Comparison of ENCODE assay signal across 9 cellular contexts in the genomic region with DNA sequence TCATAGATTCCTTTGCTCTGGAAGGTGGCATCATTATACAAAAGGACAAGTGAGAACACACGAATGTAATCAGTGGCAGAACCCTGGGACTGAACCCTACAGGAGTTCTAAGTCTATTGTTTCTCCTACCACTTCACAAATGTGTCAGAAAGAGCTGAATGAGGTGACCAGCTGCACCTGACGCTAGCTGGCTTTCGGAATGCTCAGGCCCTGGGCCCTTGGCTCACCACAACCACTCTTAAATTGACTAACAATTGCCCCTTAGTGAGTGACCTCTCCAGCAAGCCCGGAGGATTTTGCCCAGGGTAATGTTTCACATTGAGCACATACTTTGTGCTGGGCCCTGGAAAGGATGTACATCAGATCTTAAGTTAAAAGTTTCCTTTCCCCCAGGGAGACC. TPM values are rescaled to one million over a fixed set of nuclear protein-coding genes. Genes with fewer than 3 reads are reported as not detected.
DNase-seq lines count a peak whose midpoint lies in the region; ATAC-seq, FAIRE-seq and TF ChIP-seq lines count a peak whose summit lies in the region.
"Had no signal": no experiment of that assay in that cellular context is flagged by ENCODE, and none has a peak within 500 bp of the region (broad histone marks: within the 10 kb centered on the region; RNA-seq: fewer than 3 reads in every experiment).

No MANE protein-coding gene starts in this region.

- H3K9ac ChIP-seq in SK-N-SH (no peak overlapping the region), GM12878 (ENCODE audit: control insufficient read depth, insufficient read depth, low read length) (no peak overlapping the region), HepG2 (ENCODE audit: insufficient read depth, low read depth, low read length) (peak overlapping the region; percentile 69), subcutaneous abdominal adipose tissue (ENCODE audit: low read length in 5 of 5) (peak overlapping the region in 2 of 5 donors; percentile 82 to 90)

- ATAC-seq in SK-N-SH treated with all-trans-retinoic acid at 6 μM for 48 hours (no peak), GM12878 (no peak), HepG2 (peak; percentile 10)

- SMC1A ChIA-PET in GM12878 (lab: Charles Lee; ENCODE audit: uncharacterized antibody, unreplicated experiment), result interaction anchor here (1.7 kb wide), 1 partner anchor 11 kb away, joined by 3 read pairs; no protein-coding TSS in a partner anchor

- DNase-seq in SK-N-SH (no peak), GM12878 (ENCODE audit: low read depth, low spot score) (no peak), HepG2 (ENCODE audit: low spot score) (no peak), middle frontal gyrus (ENCODE audit: extremely low spot score, low spot score) (no peak), DMS79 treated with DMSO at 0.1 percent for 48 hours (lab: John Stamatoyannopoulos, UW) (no peak), germinal center (ENCODE audit: low spot score) (no peak)

- TF ChIP-seq POLR2A in GM12878 (IDR thresholded peaks at IDR 0.05; ENCODE audit: low read depth, low read length), result no peak
- no peak for TF ChIP-seq POLR2A in HepG2 (IDR thresholded peaks at IDR 0.05; ENCODE audit: insufficient read depth in 1 of 2, low read depth in 2 of 2, low read length in 2 of 2)

- H3K4me2 ChIP-seq in SK-N-SH (peak overlapping the region; percentile 77), GM12878 (ENCODE audit: control insufficient read depth, insufficient read depth) (no peak overlapping the region), HepG2 (ENCODE audit: low read depth, low read length) (peak overlapping the region; percentile 97)

- intact Hi-C loops in GM12878 (cut with micrococcal nuclease; ENCODE audit: unreplicated experiment) (loop anchor here (2.0 kb wide), 1 partner anchor 42 kb away; no protein-coding TSS in a partner anchor), HepG2 (cut with micrococcal nuclease; ENCODE audit: unreplicated experiment) (loop anchor here (2.0 kb wide), 2 partner anchors 40 to 96 kb away; a partner anchor contains a TSS)

- H3K36me3 ChIP-seq in SK-N-SH (replicated peaks in 1 of 2; ENCODE audit: control insufficient read depth in 1 of 2, insufficient read depth in 2 of 2, low read length in 1 of 2) (no peaks in the 10 kb centered on the region), GM12878 (ENCODE audit: control insufficient read depth in 2 of 2, insufficient read depth in 2 of 2, low read length in 1 of 2) (no peaks in the 10 kb centered on the region), HepG2 (replicated peaks in 1 of 2; ENCODE audit: control insufficient read depth in 1 of 2, insufficient read depth in 2 of 2, low read length in 2 of 2) (no peaks in the 10 kb centered on the region), subcutaneous abdominal adipose tissue (ENCODE audit: control insufficient read depth in 5 of 5, insufficient read depth in 5 of 5, low read length in 5 of 5) (no peaks in the 10 kb centered on the region)

- H3K27me3 ChIP-seq in SK-N-SH (ENCODE audit: insufficient read depth), result no peaks in the 10 kb centered on the region
- 0 out of 4 replicates have a peak, but pooled peaks cover 0 to 2% of the 10 kb centered on the region in 2 experiments for H3K27me3 ChIP-seq in GM12878 (replicated peaks in 1 of 2; ENCODE audit: control insufficient read depth in 2 of 2, insufficient read depth in 2 of 2, low read length in 1 of 2)
- H3K27me3 ChIP-seq in HepG2 (ENCODE audit: control insufficient read depth in 1 of 2, insufficient read depth in 2 of 2, low read length in 2 of 2), result no peaks in the 10 kb centered on the region
- no peaks in the 10 kb centered on the region for H3K27me3 ChIP-seq in subcutaneous abdominal adipose tissue (ENCODE audit: control insufficient read depth in 5 of 5, insufficient read depth in 4 of 5, low read length in 5 of 5)

- CTCF ChIA-PET in SK-N-SH (lab: Yijun Ruan, JAX) (interaction anchor here (1.0 to 1.8 kb wide), 6 partner anchors 9 to 446 kb away, joined by 3 to 5 read pairs (median 3); no protein-coding TSS in a partner anchor), GM12878 (lab: Yijun Ruan, JAX) (no interaction called here), HepG2 (lab: Yijun Ruan, JAX; ENCODE audit: low intra/inter-chr PET ratio, low total read pairs) (no interaction called here)

- in situ Hi-C loops in GM12878 (cut with MboI) (no loop called here), HepG2 (cut with HindIII; ENCODE audit: extremely low pct_ligation_motif_present, low pct_unique_long_range_greater_than_20kb) (no loop called here)

- H3K9me2 ChIP-seq in SK-N-SH, result no peaks in the 10 kb centered on the region

- H4K20me1 ChIP-seq in SK-N-SH (ENCODE audit: insufficient read depth) (no peaks in the 10 kb centered on the region), GM12878 (ENCODE audit: control insufficient read depth, insufficient read depth) (no peaks in the 10 kb centered on the region), HepG2 (ENCODE audit: insufficient read depth, low read length) (no peaks in the 10 kb centered on the region)

- H2AFZ ChIP-seq in SK-N-SH (ENCODE audit: low read depth), result peak overlapping the region; percentile 94
- H2AFZ ChIP-seq in GM12878 (ENCODE audit: control insufficient read depth, low read depth, low read length), result 0 out of 2 replicates have a peak overlapping the region, but pooled peaks have one; percentile 100
- H2AFZ ChIP-seq in HepG2 (ENCODE audit: low read length), result peak overlapping the region; percentile 92

- no peaks in the 10 kb centered on the region for H3F3A ChIP-seq in SK-N-SH (replicated peaks; ENCODE audit: insufficient read depth)

- 86% methylated on average over 3 of the region's 4 CpGs for WGBS in SK-N-SH (ENCODE audit: low lambda C conversion rate)
- 41% methylated on average over 4 of the region's 4 CpGs for WGBS in GM12878 (ENCODE audit: insufficient coverage, insufficient replicate concordance, low lambda C conversion rate, missing lambda C conversion rate)
- 34% methylated on average over 4 of the region's 4 CpGs for WGBS in HepG2 (ENCODE audit: low lambda C conversion rate)

- H3K27ac ChIP-seq in SK-N-SH (ENCODE audit: low read depth in 2 of 2, low read length in 1 of 2) (peak overlapping the region; percentile 44 to 93; a peak in 2 of 4 replicates), GM12878 (ENCODE audit: control insufficient read depth, insufficient read depth) (no peak overlapping the region), HepG2 (ENCODE audit: extremely low read length, insufficient read depth, low read length) (no peak overlapping the region), subcutaneous abdominal adipose tissue (ENCODE audit: low read depth, low read length) (peak overlapping the region; percentile 95)

- RAD21 ChIA-PET in GM12878 (lab: Charles Lee; ENCODE audit: unreplicated experiment), result no interaction called here

- H3K9me3 ChIP-seq in SK-N-SH (no peaks in the 10 kb centered on the region), GM12878 (replicated peaks; ENCODE audit: control insufficient read depth, insufficient read depth, low read length) (no peaks in the 10 kb centered on the region; the same call in 2 of the 3 replicates), HepG2 (ENCODE audit: low read length) (no peaks in the 10 kb centered on the region), subcutaneous abdominal adipose tissue (ENCODE audit: control insufficient read depth in 5 of 5, low read length in 5 of 5) (no peaks in the 10 kb centered on the region)

- H3K4me3 ChIP-seq in SK-N-SH (ENCODE audit: low read depth in 2 of 2, low read length in 1 of 2), result peak overlapping the region in 1 of 2 experiments; percentile 74; a peak in 1 of 4 replicates
- H3K4me3 ChIP-seq in GM12878, result no peak overlapping the region
- peak overlapping the region; percentile 81 to 98 (median 92) for H3K4me3 ChIP-seq in HepG2 (replicated peaks in 1 of 3; ENCODE audit: insufficient read depth in 1 of 3, low read depth in 2 of 3, low read length in 3 of 3)
- peak overlapping the region in 1 of 5 donors; percentile 82 for H3K4me3 ChIP-seq in subcutaneous abdominal adipose tissue (ENCODE audit: low read depth in 1 of 5, low read length in 5 of 5)

- no peaks in the 10 kb centered on the region for H3K79me2 ChIP-seq in SK-N-SH (ENCODE audit: insufficient read depth)
- no peaks in the 10 kb centered on the region for H3K79me2 ChIP-seq in GM12878 (ENCODE audit: control insufficient read depth, insufficient read depth, low read length)
- H3K79me2 ChIP-seq in HepG2 (ENCODE audit: insufficient read depth, low read length), result no peaks in the 10 kb centered on the region

- POLR2A ChIA-PET in SK-N-SH (lab: Yijun Ruan, JAX), result interaction anchor here (0.6 to 1.6 kb wide), 3 partner anchors 22 to 96 kb away, joined by 4 to 6 read pairs (median 5); no protein-coding TSS in a partner anchor
- POLR2A ChIA-PET in GM12878 (lab: Charles Lee), result interaction anchor here (0.7 kb wide), 1 partner anchor 477 kb away, joined by 3 read pairs; no protein-coding TSS in a partner anchor
- POLR2A ChIA-PET in HepG2 (lab: Yijun Ruan, JAX), result interaction anchor here (1.1 to 2.6 kb wide), 6 partner anchors 22 to 96 kb away, joined by 4 to 25 read pairs (median 6); a partner anchor contains a TSS

- TF ChIP-seq CTCF in SK-N-SH (IDR thresholded peaks at IDR 0.05) (no peak), GM12878 (IDR thresholded peaks at IDR 0.05 in 2 of 3, conservative IDR thresholded peaks at IDR 0.05 in 1 of 3; ENCODE audit: control insufficient read depth in 2 of 3, extremely low read depth in 1 of 3, insufficient read depth in 1 of 3, low read depth in 3 of 3, low read length in 3 of 3) (no peak), HepG2 (CRISPR knock-in tag; IDR thresholded peaks at IDR 0.05) (no peak)

- no peak for TF ChIP-seq RAD21 in SK-N-SH (IDR thresholded peaks at IDR 0.05; ENCODE audit: low read length)
- TF ChIP-seq RAD21 in GM12878 (IDR thresholded peaks at IDR 0.05; ENCODE audit: insufficient read depth, low read depth, low read length), result no peak
- no peak for TF ChIP-seq RAD21 in HepG2 (CRISPR knock-in tag; IDR thresholded peaks at IDR 0.05)

- TF ChIP-seq EP300 in SK-N-SH (IDR thresholded peaks at IDR 0.05; ENCODE audit: borderline replicate concordance in 1 of 2, low read depth in 1 of 2, low read length in 1 of 2) (no peak), GM12878 (IDR thresholded peaks at IDR 0.05; ENCODE audit: borderline replicate concordance in 1 of 2, control insufficient read depth in 1 of 2, low read depth in 2 of 2, low read length in 2 of 2) (no peak), HepG2 (IDR thresholded peaks at IDR 0.05; ENCODE audit: low read depth in 2 of 2, low read length in 2 of 2) (no peak), HepG2 (CRISPR knock-in tag; IDR thresholded peaks at IDR 0.05; ENCODE audit: borderline replicate concordance) (no peak)

- BruUV-seq in GM12878 (replicated peaks; lab: Mats Ljungman, UMichigan), result no TSS peak
- BruUV-seq in HepG2 (replicated peaks; lab: Mats Ljungman, UMichigan), result no TSS peak

- H3K4me1 ChIP-seq in SK-N-SH (ENCODE audit: control insufficient read depth in 1 of 2, insufficient read depth in 2 of 2, low read depth in 1 of 2, low read length in 1 of 2) (peaks cover 0 to 7% of the 10 kb centered on the region in 2 experiments; a peak in 1 of 4 replicates), GM12878 (ENCODE audit: control insufficient read depth, insufficient read depth, low read length) (peaks cover 4% of the 10 kb centered on the region), HepG2 (ENCODE audit: insufficient read depth, low read length) (peaks cover 33% of the 10 kb centered on the region), subcutaneous abdominal adipose tissue (ENCODE audit: control insufficient read depth in 5 of 5, insufficient read depth in 5 of 5, low read length in 5 of 5) (peaks cover 13 to 33% (median 26%) of the 10 kb centered on the region in 5 donors)

- FAIRE-seq in GM12878 (lab: Jason Lieb, UNC), result no peak
- no peak for FAIRE-seq in HepG2 (lab: Jason Lieb, UNC)
- FAIRE-seq: islet of Langerhans had no signal

RNA-seq across cellular contexts. Expression of a gene that starts 41.2 kb away (rescaled TPM):
- 5.3 and 9.3 TPM in 2 replicates for polyA plus RNA-seq in SK-N-SH (2012; rRNA removed)
- polyA plus RNA-seq in SK-N-SH (2012; cell fraction: cytosol; rRNA removed), result 4.7 and 4.9 TPM in 2 replicates
- 4.2 and 7.3 TPM in 2 replicates for polyA plus RNA-seq in SK-N-SH (2012; cell fraction: nucleus; rRNA removed)
- total RNA-seq in GM12878 (2013; cell fraction: nucleolus; rRNA removed), result 0.23 and 0.91 TPM in 2 replicates
- 0.44 and 0.45 TPM in 2 replicates for total RNA-seq in GM12878 (2014; rRNA removed)
- total RNA-seq in GM12878 (2014; rRNA removed; fragmentation: Illumina TruSeq; extraction: Trizol), result 0.27 and 0.32 TPM in 2 replicates
- 0.56 and 0.61 TPM in 2 replicates for total RNA-seq in GM12878 (2021)
- 0.09 TPM for polyA plus RNA-seq in GM12878 (2011; ENCODE audit: low read depth)
- 0.01 TPM in 1 of 2 replicates, not detected in the other for polyA plus RNA-seq in GM12878 (2011; rRNA removed)
- polyA plus RNA-seq in GM12878 (2011; cell fraction: cytosol; rRNA removed), result 0.03 TPM in 1 of 2 replicates, not detected in the other
- 0.01 and 0.03 TPM in 2 replicates for polyA plus RNA-seq in GM12878 (2011; cell fraction: nucleus; rRNA removed)
- polyA plus RNA-seq in GM12878 (2012), result 0.10 and 0.12 TPM in 2 replicates
- polyA plus RNA-seq in GM12878 (2014; fragmentation: Illumina TruSeq; extraction: Trizol), result 0.16 and 0.19 TPM in 2 replicates
- under 1 TPM; 0.09 to 0.29 TPM for polyA plus RNA-seq in GM12878 (2014; fragmentation: Nextera tagmentation; extraction: Ambion mirVana)
- 0.12 and 0.22 TPM in 2 replicates for polyA plus RNA-seq in GM12878 (2014; rRNA removed)
- polyA plus RNA-seq in GM12878 (2016; fragmentation: Nextera tagmentation; extraction: Ambion mirVana), result under 1 TPM; 0.09 to 0.12 TPM
- 0.07 and 0.31 TPM in 2 replicates for polyA minus RNA-seq in GM12878 (2011; rRNA and poly(A)+ RNA removed)
- polyA minus RNA-seq in GM12878 (2011; cell fraction: cytosol; rRNA and poly(A)+ RNA removed), result not detected in 2 replicates
- polyA minus RNA-seq in GM12878 (2011; cell fraction: nucleus; rRNA and poly(A)+ RNA removed), result 0.48 TPM in 1 of 2 replicates, not detected in the other
- total RNA-seq in HepG2 (2016; rRNA removed; fragmentation: Illumina TruSeq; extraction: Trizol), result 40.0 and 63.8 TPM in 2 replicates
- total RNA-seq in HepG2 (2016; cell fraction: cytosol; rRNA removed; fragmentation: Illumina TruSeq; extraction: Trizol; ENCODE audit: low read depth), result 8.1 and 10.0 TPM in 2 replicates
- total RNA-seq in HepG2 (2016; cell fraction: insoluble cytoplasmic fraction; rRNA removed; fragmentation: Illumina TruSeq; extraction: Trizol), result 36.2 and 63.5 TPM in 2 replicates
- total RNA-seq in HepG2 (2016; cell fraction: membrane; rRNA removed; fragmentation: Illumina TruSeq; extraction: Trizol), result 10.8 and 13.5 TPM in 2 replicates
- 111 and 125 TPM in 2 replicates for total RNA-seq in HepG2 (2016; cell fraction: nucleus; rRNA removed; fragmentation: Illumina TruSeq; extraction: Trizol)
- 26.8 and 30.0 TPM in 2 replicates for polyA plus RNA-seq in HepG2 (2011; rRNA removed)
- 23.6 and 27.4 TPM in 2 replicates for polyA plus RNA-seq in HepG2 (2011; cell fraction: cytosol; rRNA removed)
- 74.2 and 77.9 TPM in 2 replicates for polyA plus RNA-seq in HepG2 (2011; cell fraction: nucleus; rRNA removed)
- 16.8 and 28.4 TPM in 2 replicates for polyA plus RNA-seq in HepG2 (2012)
- polyA plus RNA-seq in HepG2 (2016; cell fraction: cytosol; fragmentation: Illumina TruSeq; extraction: Trizol; ENCODE audit: low read depth), result 1.1 TPM in 2 replicates
- 13.1 and 13.8 TPM in 2 replicates for polyA plus RNA-seq in HepG2 (2016; cell fraction: insoluble cytoplasmic fraction; fragmentation: Illumina TruSeq; extraction: Trizol; ENCODE audit: low read depth)
- polyA plus RNA-seq in HepG2 (2016; cell fraction: membrane; fragmentation: Illumina TruSeq; extraction: Trizol; ENCODE audit: low read depth), result 2.0 and 2.5 TPM in 2 replicates
- polyA plus RNA-seq in HepG2 (2016; cell fraction: nucleus; fragmentation: Illumina TruSeq; extraction: Trizol; ENCODE audit: insufficient read depth, low read depth), result 64.5 and 67.0 TPM in 2 replicates
- 0.51 and 497 TPM in 2 replicates for polyA minus RNA-seq in HepG2 (2011; rRNA and poly(A)+ RNA removed; ENCODE audit: low replicate concordance)
- 94.8 and 127 TPM in 2 replicates for polyA minus RNA-seq in HepG2 (2011; cell fraction: cytosol; rRNA and poly(A)+ RNA removed)
- 220 and 287 TPM in 2 replicates for polyA minus RNA-seq in HepG2 (2011; cell fraction: nucleus; rRNA and poly(A)+ RNA removed)

Comparison
In these comparisons a context has a peak if more than half of its experiments do, and no peak if none do; other contexts are left out.
1. H3K27ac ChIP-seq: peak in SK-N-SH (2 of 2) and subcutaneous abdominal adipose tissue (single experiment); none in GM12878 (single experiment) and HepG2 (single experiment).
2. Peak in every context shown above with its lines, with median percentiles within 50 percentile points of each other: H2AFZ ChIP-seq.